In the genomic region with DNA sequence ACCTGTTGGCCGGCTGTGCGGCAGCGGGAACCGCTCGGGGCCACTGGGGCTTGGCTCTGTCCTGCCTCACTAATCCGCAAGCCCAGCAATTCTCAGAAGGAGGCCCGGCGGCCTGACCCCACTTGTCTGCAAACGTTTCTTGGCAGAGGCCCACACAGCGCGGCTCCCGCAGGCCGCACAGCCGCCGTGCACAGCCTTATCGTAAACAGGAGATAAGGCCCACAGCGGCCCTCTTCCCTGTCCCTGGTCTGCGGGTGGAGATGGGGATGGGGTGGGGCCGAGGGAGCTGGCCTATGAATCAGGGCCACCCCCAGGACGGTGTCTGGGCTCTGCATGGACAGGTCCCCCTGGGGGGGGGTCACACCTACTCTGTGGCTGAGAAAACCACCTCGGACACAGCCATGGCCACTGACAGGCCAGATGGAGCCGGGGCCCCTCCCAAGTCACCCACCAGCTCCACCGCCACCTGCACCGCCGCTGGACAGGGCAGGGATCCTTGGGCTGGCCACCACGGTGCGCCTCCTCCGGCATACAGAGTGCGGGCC, we compare ENCODE assay signal across 15 cellular contexts. TPM values are rescaled to one million over a fixed set of nuclear protein-coding genes. Genes with fewer than 3 reads are reported as not detected.
DNase-seq lines count a peak whose midpoint lies in the region; ATAC-seq and TF ChIP-seq lines count a peak whose summit lies in the region.
"Had no signal": no experiment of that assay in that cellular context is flagged by ENCODE, and none has a peak within 500 bp of the region (broad histone marks: within the 10 kb centered on the region; RNA-seq: fewer than 3 reads in every experiment).

No MANE protein-coding gene starts in this region.

- no peak overlapping the region for H3K4me2 ChIP-seq in mesenchymal stem cell (ENCODE audit: low read length, poor library complexity, severe bottlenecking)

- H2BK5ac ChIP-seq in mesenchymal stem cell (ENCODE audit: low read depth, low read length, poor library complexity, severe bottlenecking): no peak overlapping the region

- H3K27me3 Mint-ChIP-seq in stimulated activated naive CD8-positive, alpha-beta T cell treated with anti-CD3 and anti-CD28 coated beads, Interleukin-15, amount 100 ng/mL, for 72 hours: no peaks in the 10 kb centered on the region

- no peak for TF ChIP-seq POLR2A in erythroblast (IDR thresholded peaks at IDR 0.05; ENCODE audit: low read length)

- DNase-seq in stimulated activated naive CD8-positive, alpha-beta T cell treated with anti-CD3 and anti-CD28 coated beads, Interleukin-15, amount 100 ng/mL, for 72 hours: no peak
- DNase-seq in stimulated activated naive CD8-positive, alpha-beta T cell treated with anti-CD3 and anti-CD28 coated beads, Interleukin-15, Interleukin-2, amounts not matched to agents 100 U/mL and 50 U/mL, for 24 hours: no peak
- DNase-seq in erythroblast (lab: John Stamatoyannopoulos, UW) (peak; percentile 86 to 90), mesenchymal stem cell (peak; percentile 81), aorta (no peak)
- DNase-seq in activated T-cell treated with anti-CD3 and anti-CD28 coated beads, Interleukin-2, amount 50 U/mL, for 48 hours: no peak
- DNase-seq: activated CD8-positive, alpha-beta memory T cell treated with anti-CD3 and anti-CD28 coated beads, Interleukin-2, amount 50 U/mL, for 4 hours; AML-193; gastrocnemius medialis; mesendoderm; NCI-H526 had no signal

- H3K4me1 ChIP-seq in mesenchymal stem cell (ENCODE audit: control insufficient read depth, insufficient read depth, low read depth, low read length): peaks cover 20% of the 10 kb centered on the region
- no peaks in the 10 kb centered on the region for H3K4me1 ChIP-seq in aorta (ENCODE audit: control insufficient read depth in 1 of 2, insufficient read depth in 2 of 2, low read length in 2 of 2)
- H3K4me1 ChIP-seq: gastrocnemius medialis had no signal

- H2BK15ac ChIP-seq in mesenchymal stem cell (ENCODE audit: low read depth, poor library complexity, severe bottlenecking): peak overlapping the region; percentile 19

- no peaks in the 10 kb centered on the region for H3K9me3 ChIP-seq in mesenchymal stem cell (ENCODE audit: control insufficient read depth, low read length)
- H3K9me3 ChIP-seq in aorta (ENCODE audit: control insufficient read depth, low read length): no peaks in the 10 kb centered on the region
- H3K9me3 ChIP-seq: gastrocnemius medialis had no signal

- no peak overlapping the region for H3K9ac ChIP-seq in mesenchymal stem cell (ENCODE audit: low read length)

- no peak overlapping the region for H2BK120ac ChIP-seq in mesenchymal stem cell (ENCODE audit: low read depth, low read length)

- H3K36me3 ChIP-seq in mesenchymal stem cell (ENCODE audit: control insufficient read depth in 1 of 2, insufficient read depth in 2 of 2, low read depth in 1 of 2, low read length in 2 of 2) (peaks cover 0 to 29% of the 10 kb centered on the region in 2 experiments), aorta (ENCODE audit: control insufficient read depth in 1 of 2, insufficient read depth in 2 of 2, low read length in 1 of 2) (no peaks in the 10 kb centered on the region)
- H3K36me3 ChIP-seq: gastrocnemius medialis had no signal

- H3K79me1 ChIP-seq in mesenchymal stem cell (replicated peaks; ENCODE audit: low read length, poor library complexity, severe bottlenecking): peaks cover 10% of the 10 kb centered on the region

- peak overlapping the region; percentile 78 for H4K8ac ChIP-seq in mesenchymal stem cell (ENCODE audit: low read length)

- H3K4me3 ChIP-seq in mesenchymal stem cell (ENCODE audit: insufficient read depth in 1 of 2, low read depth in 1 of 2, low read length in 2 of 2) (peak overlapping the region in 1 of 2 experiments; percentile 20), aorta (ENCODE audit: low read length in 2 of 2) (no peak overlapping the region)
- H3K4me3 ChIP-seq: gastrocnemius medialis, skin epidermis had no signal

- peak overlapping the region in 1 of 2 donors; percentile 27 for H3K27ac Mint-ChIP-seq in stimulated activated naive CD8-positive, alpha-beta T cell treated with anti-CD3 and anti-CD28 coated beads, Interleukin-15, amount 100 ng/mL, for 72 hours
- H3K27ac Mint-ChIP-seq: T-helper 1 cell treated with Interleukin-12 subunit alpha and Interleukin-12 subunit beta and Interleukin-4 antibody, amounts not matched to agents 30 μg/mL and 1 μg/mL, for 36 hours had no signal

- H3K27me3 ChIP-seq in mesenchymal stem cell (ENCODE audit: control insufficient read depth in 1 of 2, insufficient read depth in 1 of 2, low read length in 2 of 2): no peaks in the 10 kb centered on the region
- no peaks in the 10 kb centered on the region for H3K27me3 ChIP-seq in aorta (ENCODE audit: control insufficient read depth in 1 of 2, insufficient read depth in 2 of 2, low read length in 1 of 2)
- H3K27me3 ChIP-seq: gastrocnemius medialis had no signal

- intact Hi-C loops in aorta (cut with DNase I): no loop called here

- no peaks in the 10 kb centered on the region for H3K9me3 Mint-ChIP-seq in stimulated activated naive CD8-positive, alpha-beta T cell treated with anti-CD3 and anti-CD28 coated beads, Interleukin-15, amount 100 ng/mL, for 72 hours
- H3K9me3 Mint-ChIP-seq: T-helper 1 cell treated with Interleukin-12 subunit alpha and Interleukin-12 subunit beta and Interleukin-4 antibody, amounts not matched to agents 30 μg/mL and 1 μg/mL, for 36 hours had no signal

- WGBS in mesenchymal stem cell: 40% methylated on average over 28 of the region's 29 CpGs
- 73 to 81% methylated on average over 29 of the region's 29 CpGs for WGBS in aorta, 2 donors

- peak overlapping the region in 1 of 2 experiments; percentile 54 for H3K18ac ChIP-seq in mesenchymal stem cell (ENCODE audit: low read depth in 1 of 2, low read length in 2 of 2)

- no peak overlapping the region for H3K14ac ChIP-seq in mesenchymal stem cell (ENCODE audit: low read length in 2 of 2)

- H2AK5ac ChIP-seq in mesenchymal stem cell (ENCODE audit: low read length, severe bottlenecking): no peak overlapping the region

- H3K27ac ChIP-seq in mesenchymal stem cell (ENCODE audit: low read length, poor library complexity, severe bottlenecking) (no peak overlapping the region), aorta (ENCODE audit: low read depth in 1 of 2, low read length in 2 of 2) (no peak overlapping the region)
- H3K27ac ChIP-seq: gastrocnemius medialis, skin epidermis had no signal

- H2AFZ ChIP-seq in mesenchymal stem cell (ENCODE audit: low read depth, low read length): no peak overlapping the region

- no peak overlapping the region for H3K4me3 Mint-ChIP-seq in stimulated activated naive CD8-positive, alpha-beta T cell treated with anti-CD3 and anti-CD28 coated beads, Interleukin-15, amount 100 ng/mL, for 72 hours
- H3K4me3 Mint-ChIP-seq: T-helper 1 cell treated with Interleukin-12 subunit alpha and Interleukin-12 subunit beta and Interleukin-4 antibody, amounts not matched to agents 30 μg/mL and 1 μg/mL, for 36 hours had no signal

- H2BK12ac ChIP-seq in mesenchymal stem cell (ENCODE audit: low read length in 2 of 2): peak overlapping the region in 1 of 2 experiments; percentile 65

- peak overlapping the region; percentile 74 for H4K91ac ChIP-seq in mesenchymal stem cell (ENCODE audit: low read length)

- peak overlapping the region in 1 of 2 experiments; percentile 41 for H3K4ac ChIP-seq in mesenchymal stem cell (ENCODE audit: low read depth in 1 of 2, low read length in 2 of 2)

- peaks cover 7% of the 10 kb centered on the region for H3K4me1 Mint-ChIP-seq in stimulated activated naive CD8-positive, alpha-beta T cell treated with anti-CD3 and anti-CD28 coated beads, Interleukin-15, amount 100 ng/mL, for 72 hours

- no peak overlapping the region for H3K23ac ChIP-seq in mesenchymal stem cell (ENCODE audit: low read length in 2 of 2)

- ATAC-seq in stimulated activated naive CD8-positive, alpha-beta T cell treated with anti-CD3 and anti-CD28 coated beads, Interleukin-15, amount 100 ng/mL, for 72 hours: peak; percentile 47
- ATAC-seq in stimulated activated naive CD8-positive, alpha-beta T cell treated with anti-CD3 and anti-CD28 coated beads, Interleukin-15, Interleukin-2, amounts not matched to agents 100 U/mL and 50 U/mL, for 24 hours: no peak
- ATAC-seq in aorta (ENCODE audit: low FRiP score): peak; percentile 37
- ATAC-seq in HG03378 (IDR thresholded peaks at IDR 0.05; ENCODE audit: unreplicated experiment): no peak
- ATAC-seq in GM18498 (IDR thresholded peaks at IDR 0.05; ENCODE audit: unreplicated experiment): no peak
- ATAC-seq: gastrocnemius medialis had no signal

RNA-seq across cellular contexts. Expression of a gene that starts 47.8 kb away (rescaled TPM):
- polyA plus RNA-seq in mesenchymal stem cell (2013, experiment 1 of 2): not detected
- not detected for polyA plus RNA-seq in mesenchymal stem cell (2013, experiment 2 of 2)
- total RNA-seq in aorta: 100 to 1,000 TPM in 1 of 2 donors, 10 to 100 TPM in 1; 15.8 to 142 TPM
- 10 to 100 TPM in 1 of 2 donors, 1 to 10 TPM in 1; 9.8 to 14.4 TPM for polyA plus RNA-seq in aorta

RNA-seq across cellular contexts. Expression of a gene that starts 59.9 kb away (rescaled TPM):
- 9.9 TPM for polyA plus RNA-seq in mesenchymal stem cell (2013, experiment 1 of 2)
- 9.4 TPM for polyA plus RNA-seq in mesenchymal stem cell (2013, experiment 2 of 2)
- 10 to 100 TPM in 1 of 2 donors, 1 to 10 TPM in 1; 9.5 to 16.5 TPM for total RNA-seq in aorta
- polyA plus RNA-seq in aorta: 10 to 100 TPM in 1 of 2 donors, 1 to 10 TPM in 1; 3.6 to 11.9 TPM

Comparison
In these comparisons a context has a peak if more than half of its experiments do, and no peak if none do; other contexts are left out.
1. ATAC-seq: peak in stimulated activated naive CD8-positive, alpha-beta T cell treated with anti-CD3 and anti-CD28 coated beads, Interleukin-15, amount 100 ng/mL, for 72 hours (single experiment) and aorta (single experiment); none in stimulated activated naive CD8-positive, alpha-beta T cell treated with anti-CD3 and anti-CD28 coated beads, Interleukin-15, Interleukin-2, amounts not matched to agents 100 U/mL and 50 U/mL, for 24 hours (single experiment), HG03378 (single experiment) and GM18498 (single experiment).
2. DNase-seq: peak in erythroblast (2 of 2) and mesenchymal stem cell (single experiment); none in stimulated activated naive CD8-positive, alpha-beta T cell treated with anti-CD3 and anti-CD28 coated beads, Interleukin-15, amount 100 ng/mL, for 72 hours (0 of 2), stimulated activated naive CD8-positive, alpha-beta T cell treated with anti-CD3 and anti-CD28 coated beads, Interleukin-15, Interleukin-2, amounts not matched to agents 100 U/mL and 50 U/mL, for 24 hours (single experiment), aorta (0 of 2) and activated T-cell treated with anti-CD3 and anti-CD28 coated beads, Interleukin-2, amount 50 U/mL, for 48 hours (0 of 2).